7 cellular contexts compared by ENCODE assay signal in genomic region chr16:71590071-71590470, GRCh38. TPM values are rescaled to one million over a fixed set of nuclear protein-coding genes. Genes with fewer than 3 reads are reported as not detected.
"Had no signal": no experiment of that assay in that cellular context is flagged by ENCODE, and none has a peak within 500 bp of the region (broad histone marks: within the 10 kb centered on the region; RNA-seq: fewer than 3 reads in every experiment).

No MANE protein-coding gene starts in this region.

RNA-seq across cellular contexts. Expression of gene TAT, which starts 13.2 kb away (rescaled TPM):
- total RNA-seq: GM23248, GM23338, H1, H4, H7, H9, HFFc6 had no signal
- polyA plus RNA-seq: GM23248 had no signal

RNA-seq across cellular contexts. Expression of gene MARVELD3, which starts 35.9 kb away (rescaled TPM):
- total RNA-seq: GM23248, H4, HFFc6 had no signal
